ENCODE assay signal across 8 cellular contexts in the genomic region with DNA sequence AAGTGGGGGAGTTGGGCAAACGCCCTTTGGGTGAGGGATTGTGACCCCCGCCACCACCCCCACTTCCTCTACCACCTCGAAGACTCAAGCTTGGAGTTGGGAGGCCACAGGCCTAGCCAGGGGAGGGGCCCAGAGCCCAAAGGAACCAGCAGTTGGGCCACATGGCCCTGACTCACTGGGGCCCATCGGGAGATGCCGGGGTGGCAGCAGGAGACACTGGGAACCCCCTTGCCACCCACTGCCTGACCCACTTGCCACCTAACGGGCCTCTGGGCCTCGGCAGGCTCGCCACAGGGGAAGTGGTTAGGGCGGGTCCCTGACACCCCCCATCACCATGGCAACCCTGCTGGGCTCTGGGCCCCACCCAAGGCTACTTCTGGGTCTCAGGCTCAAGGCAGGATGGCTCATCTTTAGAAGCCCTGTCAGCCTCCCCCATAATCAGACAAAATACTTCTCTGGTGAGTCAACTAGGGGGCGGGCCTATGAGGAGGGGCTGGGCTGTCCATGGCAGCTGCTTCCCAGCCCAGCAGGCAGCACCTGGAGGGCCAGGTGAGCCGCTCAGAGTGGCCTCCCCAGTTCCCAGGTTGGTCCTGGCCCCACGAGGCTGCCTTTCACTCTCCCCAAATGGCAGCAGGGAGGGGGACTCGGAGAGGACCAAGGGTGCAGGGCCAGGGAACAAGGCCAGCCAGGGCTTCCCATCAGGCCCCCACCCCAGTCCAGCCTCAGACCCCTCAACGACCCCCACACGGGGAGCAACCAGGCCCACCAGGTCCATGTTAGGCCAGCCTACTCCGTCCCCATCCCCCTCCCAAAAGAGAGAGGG. TPM values are rescaled to one million over a fixed set of nuclear protein-coding genes. Genes with fewer than 3 reads are reported as not detected.
DNase-seq lines count a peak whose midpoint lies in the region; ATAC-seq and FAIRE-seq lines count a peak whose summit lies in the region.

No MANE protein-coding gene starts in this region.

- ATAC-seq in sciatic nerve (peak; percentile 61), GM19324 (IDR thresholded peaks at IDR 0.05; ENCODE audit: low FRiP score, unreplicated experiment) (no peak), HG03159 (IDR thresholded peaks at IDR 0.05; ENCODE audit: unreplicated experiment) (no peak)

- peak; percentile 25 for FAIRE-seq in G401.6 (lab: Jason Lieb, UNC)

- H3K4me3 ChIP-seq in SJCRH30: peak overlapping the region; percentile 83

- H3K27me3 ChIP-seq in SJCRH30: no peaks in the 10 kb centered on the region

- peaks cover 9% of the 10 kb centered on the region; the same call in 1 of the 2 replicates for H3K4me1 ChIP-seq in SJCRH30

- peak; percentile 87 for DNase-seq in HPDE6-E6E7 (ENCODE audit: extremely low spot score)
- peak; percentile 68 to 74 for DNase-seq in SJCRH30
- DNase-seq in activated naive CD4-positive, alpha-beta T cell treated with Interleukin-2 at 50 U/mL for 16 hours: peak; percentile 93
- DNase-seq in cardiac septum (ENCODE audit: low spot score): peak; percentile 87
- DNase-seq in sciatic nerve (ENCODE audit: low spot score): peak; percentile 82

- H3K36me3 ChIP-seq in SJCRH30: peaks cover 11% of the 10 kb centered on the region

- H3K9me3 ChIP-seq in SJCRH30 (replicated peaks): no peaks in the 10 kb centered on the region

- intact Hi-C loops in cardiac septum (cut with DNase I) (no loop called here), sciatic nerve (cut with DNase I) (no loop called here)

- peak overlapping the region; percentile 93 for H3K27ac ChIP-seq in SJCRH30

RNA-seq across cellular contexts. Expression of gene FLNA, which starts 5.6 kb away (rescaled TPM):
- 142 and 173 TPM in 2 replicates for total RNA-seq in SJCRH30 (2014; rRNA removed; shearing (Covaris generic))
- total RNA-seq in cardiac septum: 347 TPM
- 1,228 TPM for total RNA-seq in sciatic nerve

RNA-seq across cellular contexts. Expression of gene EMD, which starts 10.3 kb away (rescaled TPM):
- total RNA-seq in SJCRH30 (2014; rRNA removed; shearing (Covaris generic)): 40.1 and 41.3 TPM in 2 replicates
- 66.2 TPM for total RNA-seq in cardiac septum
- total RNA-seq in sciatic nerve: 61.5 TPM

RNA-seq across cellular contexts. Expression of gene RPL10, which starts 29.3 kb away (rescaled TPM):
- 3,093 and 3,558 TPM in 2 replicates for total RNA-seq in SJCRH30 (2014; rRNA removed; shearing (Covaris generic))
- total RNA-seq in cardiac septum (1,520 TPM), sciatic nerve (2,095 TPM)

RNA-seq across cellular contexts. Expression of gene DNASE1L1, which starts 40.2 kb away (rescaled TPM):
- 20.9 and 21.7 TPM in 2 replicates for total RNA-seq in SJCRH30 (2014; rRNA removed; shearing (Covaris generic))
- 32.9 TPM for total RNA-seq in cardiac septum
- 18.4 TPM for total RNA-seq in sciatic nerve

RNA-seq across cellular contexts. Expression of gene TAFAZZIN, which starts 42.5 kb away (rescaled TPM):
- total RNA-seq in SJCRH30 (2014; rRNA removed; shearing (Covaris generic)): 8.1 and 12.1 TPM in 2 replicates
- total RNA-seq in cardiac septum (41.6 TPM), sciatic nerve (56.7 TPM)
